Comparison of ENCODE assay signal across 8 cellular contexts in the genomic region with DNA sequence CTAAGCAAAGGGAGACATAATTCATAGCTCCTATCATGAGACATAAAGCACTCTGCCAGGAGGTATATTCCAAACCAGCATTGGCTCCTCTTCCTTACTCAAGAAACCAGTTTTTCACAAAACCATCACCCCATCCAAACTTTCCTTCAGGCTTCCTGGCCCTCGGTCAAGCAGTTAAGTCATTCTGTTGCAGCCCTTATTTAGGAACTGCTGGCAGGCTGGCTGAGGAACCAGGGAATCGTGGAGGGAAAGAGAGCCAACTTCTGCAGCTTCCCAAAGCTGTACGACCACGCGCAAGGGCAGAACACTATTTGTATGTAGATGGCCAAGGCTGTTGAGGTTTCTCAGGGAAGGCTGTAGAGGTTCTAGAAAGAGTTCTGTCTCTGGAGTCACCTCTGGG. TPM values are rescaled to one million over a fixed set of nuclear protein-coding genes. Genes with fewer than 3 reads are reported as not detected.
DNase-seq lines count a peak whose midpoint lies in the region; ATAC-seq and TF ChIP-seq lines count a peak whose summit lies in the region.

No MANE protein-coding gene starts in this region.

- no peak for TF ChIP-seq CTCF in hepatocyte (IDR thresholded peaks at IDR 0.05; ENCODE audit: poor library complexity)
- TF ChIP-seq CTCF in stomach (IDR thresholded peaks at IDR 0.05), result no peak
- TF ChIP-seq CTCF in GM10266 (IDR thresholded peaks at IDR 0.05; ENCODE audit: control insufficient read depth, insufficient read depth, low read depth, missing control alignments), result no peak

- H3K27me3 ChIP-seq in hepatocyte, result no peaks in the 10 kb centered on the region
- H3K27me3 ChIP-seq in stomach, result no peaks in the 10 kb centered on the region

- H3K36me3 Mint-ChIP-seq in activated naive CD8-positive, alpha-beta T cell treated with anti-CD3 and anti-CD28 coated beads for 36 hours, result peaks cover 2% of the 10 kb centered on the region

- peak overlapping the region; percentile 75 for H3K4me3 Mint-ChIP-seq in activated naive CD8-positive, alpha-beta T cell treated with anti-CD3 and anti-CD28 coated beads for 36 hours

- WGBS in hepatocyte (ENCODE audit: low lambda C conversion rate, missing lambda C conversion rate), result 88% methylated on average over 5 of the region's 5 CpGs
- WGBS in stomach, 5 donors, result 5 to 53% (median 39%) methylated on average over 3 to 5 of the region's 5 CpGs

- H3K4me1 Mint-ChIP-seq in activated naive CD8-positive, alpha-beta T cell treated with anti-CD3 and anti-CD28 coated beads for 36 hours, result peaks cover 15% of the 10 kb centered on the region

- H3K4me2 ChIP-seq in hepatocyte, result peak overlapping the region; percentile 83

- peaks cover 7% of the 10 kb centered on the region for H3K4me1 ChIP-seq in hepatocyte (ENCODE audit: insufficient read depth)
- H3K4me1 ChIP-seq in stomach, result peaks cover 4 to 24% (median 14%) of the 10 kb centered on the region in 4 donors

- H3K9me3 ChIP-seq in hepatocyte (ENCODE audit: low read depth), result no peaks in the 10 kb centered on the region
- no peaks in the 10 kb centered on the region for H3K9me3 ChIP-seq in stomach

- no peak overlapping the region for H2AFZ ChIP-seq in hepatocyte

- peaks cover 4% of the 10 kb centered on the region for H3K79me2 ChIP-seq in hepatocyte

- DNase-seq in DMS53 (lab: John Stamatoyannopoulos, UW) (peak; percentile 9), DMS53 treated with DMSO at 0.1 percent for 48 hours (lab: John Stamatoyannopoulos, UW; ENCODE audit: unreplicated experiment) (no peak), hepatocyte (ENCODE audit: low spot score) (no peak), stomach (no peak), GM10266 (ENCODE audit: extremely low spot score) (no peak)
- no peak for DNase-seq in activated naive CD8-positive, alpha-beta T cell treated with anti-CD3 and anti-CD28 coated beads for 36 hours
- DNase-seq in stimulated activated CD4-positive, alpha-beta T cell treated with anti-CD3 and anti-CD28 coated beads, Interleukin-1b, Interleukin-23, amount 100 ng/mL, for 48 hours, result no peak

- H3K4me3 ChIP-seq in hepatocyte (no peak overlapping the region), stomach (peak overlapping the region; percentile 51 to 65 (median 59))

- no peaks in the 10 kb centered on the region for H3K27me3 Mint-ChIP-seq in activated naive CD8-positive, alpha-beta T cell treated with anti-CD3 and anti-CD28 coated beads for 36 hours

- H3K27ac ChIP-seq in hepatocyte (no peak overlapping the region), stomach (peak overlapping the region in 4 of 5 donors; percentile 66 to 86 (median 80))

- TF ChIP-seq EP300 in stomach (IDR thresholded peaks at IDR 0.05), result no peak

- H4K20me1 ChIP-seq in hepatocyte (ENCODE audit: insufficient read depth, poor library complexity, severe bottlenecking), result no peaks in the 10 kb centered on the region

- H3K27ac Mint-ChIP-seq in activated naive CD8-positive, alpha-beta T cell treated with anti-CD3 and anti-CD28 coated beads for 36 hours, result peak overlapping the region; percentile 38

- H3K9me2 ChIP-seq in hepatocyte (replicated peaks; ENCODE audit: insufficient read depth), result no peaks in the 10 kb centered on the region

- intact Hi-C loops in stomach (cut with DNase I; ENCODE audit: low total_unique reads), result no loop called here

- ATAC-seq in HG02973 (IDR thresholded peaks at IDR 0.05; ENCODE audit: unreplicated experiment), result no peak

- no peak for TF ChIP-seq POLR2A in stomach (IDR thresholded peaks at IDR 0.05)

- H3K36me3 ChIP-seq in hepatocyte (replicated peaks; ENCODE audit: insufficient read depth, low read depth) (no peaks in the 10 kb centered on the region), stomach (peaks cover 0 to 12% (median 8%) of the 10 kb centered on the region in 4 donors)

- H3K9me3 Mint-ChIP-seq in activated naive CD8-positive, alpha-beta T cell treated with anti-CD3 and anti-CD28 coated beads for 36 hours, result no peaks in the 10 kb centered on the region

RNA-seq across cellular contexts. Expression of a gene that starts 0.7 kb away (rescaled TPM):
- total RNA-seq in activated naive CD8-positive, alpha-beta T cell treated with anti-CD3 and anti-CD28 coated beads for 36 hours, result 10 to 100 TPM; 22.2 to 24.1 TPM
- total RNA-seq in hepatocyte, result 20.6 and 21.0 TPM in 2 replicates
- polyA plus RNA-seq in hepatocyte, result 12.3 and 12.6 TPM in 2 replicates
- total RNA-seq in stomach, result 100 to 1,000 TPM in 1 of 5 donors, 10 to 100 TPM in 3, 1 to 10 TPM in 1; 3.5 to 113 (median 28.4) TPM
- polyA plus RNA-seq in stomach, result 10 to 100 TPM; 15.4 to 17.9 (median 17.5) TPM

RNA-seq across cellular contexts. Expression of a gene that starts 7.1 kb away (rescaled TPM):
- 100 to 1,000 TPM; 141 to 150 TPM for total RNA-seq in activated naive CD8-positive, alpha-beta T cell treated with anti-CD3 and anti-CD28 coated beads for 36 hours
- total RNA-seq in hepatocyte (177 and 190 TPM in 2 replicates), stomach (100 to 1,000 TPM in 1 of 5 donors, 10 to 100 TPM in 4; 22.0 to 115 (median 60.0) TPM)
- polyA plus RNA-seq in hepatocyte (166 and 194 TPM in 2 replicates), stomach (100 to 1,000 TPM in 1 of 3 donors, 10 to 100 TPM in 2; 50.7 to 107 (median 60.2) TPM)

RNA-seq across cellular contexts. Expression of a gene that starts 34.1 kb away (rescaled TPM):
- 10 to 100 TPM; 14.2 to 14.7 TPM for total RNA-seq in activated naive CD8-positive, alpha-beta T cell treated with anti-CD3 and anti-CD28 coated beads for 36 hours
- total RNA-seq in hepatocyte (30.6 and 32.3 TPM in 2 replicates), stomach (10 to 100 TPM in 2 of 5 donors, 1 to 10 TPM in 2, not detected in 1; 8.2 to 52.7 (median 17.5) TPM)
- polyA plus RNA-seq in hepatocyte (35.6 and 42.9 TPM in 2 replicates), stomach (10 to 100 TPM in 1 of 3 donors, 1 to 10 TPM in 2; 4.0 to 11.8 (median 8.5) TPM)

RNA-seq across cellular contexts. Expression of a gene that starts 37.8 kb away (rescaled TPM):
- total RNA-seq in activated naive CD8-positive, alpha-beta T cell treated with anti-CD3 and anti-CD28 coated beads for 36 hours, result under 1 TPM; 0.42 to 0.62 TPM
- total RNA-seq in hepatocyte, result 1.9 and 4.9 TPM in 2 replicates
- polyA plus RNA-seq in hepatocyte, result 2.1 and 3.1 TPM in 2 replicates
- 10 to 100 TPM in 1 of 5 donors, not detected in 4; 56.8 TPM for total RNA-seq in stomach
- polyA plus RNA-seq in stomach, result 1 to 10 TPM in 1 of 3 donors, under 1 TPM in 1, not detected in 1; 0.58 to 2.0 TPM

RNA-seq across cellular contexts. Expression of a gene that starts 42.4 kb away (rescaled TPM):
- total RNA-seq in activated naive CD8-positive, alpha-beta T cell treated with anti-CD3 and anti-CD28 coated beads for 36 hours, result 1 to 10 TPM; 2.9 to 3.0 TPM
- 45.8 and 51.8 TPM in 2 replicates for total RNA-seq in hepatocyte
- polyA plus RNA-seq in hepatocyte, result 71.1 and 73.0 TPM in 2 replicates
- total RNA-seq in stomach, result 100 to 1,000 TPM in 1 of 5 donors, 10 to 100 TPM in 4; 34.4 to 291 (median 50.2) TPM
- polyA plus RNA-seq in stomach, result 10 to 100 TPM; 28.4 to 43.1 (median 39.7) TPM
